Comparison of ENCODE assay signal across 14 cellular contexts in the genomic region with DNA sequence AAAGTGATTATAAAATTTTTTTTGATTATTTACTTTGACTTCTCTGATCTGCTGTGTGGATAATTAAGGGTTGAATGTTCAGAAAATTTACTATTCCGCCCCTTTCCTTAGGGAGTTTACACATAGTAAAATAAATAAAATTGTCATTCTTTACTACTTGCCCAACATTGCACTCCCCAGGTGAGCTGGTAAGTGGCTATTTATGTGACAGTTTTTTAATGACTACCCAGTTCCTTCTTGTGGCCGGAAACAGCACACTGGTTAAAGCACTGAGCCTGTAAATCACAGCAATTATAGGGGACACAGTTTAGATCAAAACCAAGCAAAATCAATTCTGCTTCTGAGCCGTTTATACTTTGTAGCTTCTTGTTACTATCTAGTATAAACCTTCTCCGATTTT.
DNase-seq lines count a peak whose midpoint lies in the region; ATAC-seq and TF ChIP-seq lines count a peak whose summit lies in the region.
"Had no signal": no experiment of that assay in that cellular context is flagged by ENCODE, and none has a peak within 500 bp of the region (broad histone marks: within the 10 kb centered on the region; RNA-seq: fewer than 3 reads in every experiment).

No MANE protein-coding gene starts in this region.

- TF ChIP-seq EP300 in Ishikawa (IDR thresholded peaks at IDR 0.05; ENCODE audit: borderline replicate concordance) = no peak

- H3K36me3 ChIP-seq in HEK293 (ENCODE audit: control insufficient read depth in 2 of 2, insufficient read depth in 1 of 2, low read length in 2 of 2) = no peaks in the 10 kb centered on the region
- H3K36me3 ChIP-seq: SJSA1 had no signal

- TF ChIP-seq RAD21 in Ishikawa (IDR thresholded peaks at IDR 0.05; ENCODE audit: low read depth) = no peak

- H3K4me1 Mint-ChIP-seq in naive B cell = peaks cover 0 to 14% (median 0%) of the 10 kb centered on the region in 3 donors
- peaks cover 6% of the 10 kb centered on the region for H3K4me1 Mint-ChIP-seq in HFFc6 (ENCODE audit: low read depth)
- H3K4me1 Mint-ChIP-seq: activated CD4-positive, alpha-beta T cell treated with anti-CD3 and anti-CD28 coated beads, Interleukin-2, amount 10 ng/mL, durations not matched to agents 7 days and 5 days had no signal

- no peaks in the 10 kb centered on the region for H3K9me3 ChIP-seq in HEK293 (ENCODE audit: control insufficient read depth, insufficient read depth, low read depth, low read length)
- H3K9me3 ChIP-seq: SJSA1 had no signal

- CTCF ChIA-PET in HEK293 (lab: Yijun Ruan, JAX) = interaction anchor here (0.6 to 1.1 kb wide), 3 partner anchors 21 to 449 kb away, joined by 4 to 5 read pairs (median 4); no protein-coding TSS in a partner anchor

- H3K4me3 Mint-ChIP-seq in naive B cell (no peak overlapping the region), HFFc6 (no peak overlapping the region)
- H3K4me3 Mint-ChIP-seq: activated CD4-positive, alpha-beta T cell treated with anti-CD3 and anti-CD28 coated beads, Interleukin-2, amount 10 ng/mL, durations not matched to agents 7 days and 5 days; activated naive CD8-positive, alpha-beta T cell had no signal

- H3K9me3 Mint-ChIP-seq in naive B cell (peaks cover 0 to 2% (median 0%) of the 10 kb centered on the region in 7 donors), HFFc6 (no peaks in the 10 kb centered on the region)
- H3K9me3 Mint-ChIP-seq: activated CD4-positive, alpha-beta T cell treated with anti-CD3 and anti-CD28 coated beads, Interleukin-2, amount 10 ng/mL, durations not matched to agents 7 days and 5 days had no signal

- TF ChIP-seq CTCF in HEK293 (tag by site-specific recombination; IDR thresholded peaks at IDR 0.05) (no peak), HFFc6 (IDR thresholded peaks at IDR 0.05) (no peak)

- POLR2A ChIA-PET in HEK293 (lab: Yijun Ruan, JAX) = no interaction called here

- H3K27ac ChIP-seq in HEK293 (ENCODE audit: extremely low read depth, low read depth, low read length) = no peak overlapping the region
- H3K27ac ChIP-seq: SJSA1 had no signal

- H3K4me3 ChIP-seq in HEK293 (ENCODE audit: low read depth, low read length) = no peak overlapping the region
- H3K4me3 ChIP-seq: SJSA1 had no signal

- H3K36me3 Mint-ChIP-seq in naive B cell (no peaks in the 10 kb centered on the region), HFFc6 (ENCODE audit: low read depth) (no peaks in the 10 kb centered on the region)

- H3K27ac Mint-ChIP-seq in naive B cell (no peak overlapping the region), HFFc6 (no peak overlapping the region)
- H3K27ac Mint-ChIP-seq: activated CD4-positive, alpha-beta T cell treated with anti-CD3 and anti-CD28 coated beads, Interleukin-2, amount 10 ng/mL, durations not matched to agents 7 days and 5 days; activated naive CD8-positive, alpha-beta T cell had no signal

- DNase-seq in naive B cell (no peak), NCI-H2029 treated with DMSO at 0.1 percent for 48 hours (lab: John Stamatoyannopoulos, UW) (no peak), HFFc6 (no peak), NCI-H2107 treated with DMSO at 0.1 percent for 48 hours (lab: John Stamatoyannopoulos, UW; ENCODE audit: unreplicated experiment) (no peak), hippocampal formation (lab: John Stamatoyannopoulos, UW) (no peak)
- DNase-seq: activated CD4-positive, alpha-beta T cell treated with anti-CD3 and anti-CD28 coated beads, Interleukin-2, amount 10 ng/mL, durations not matched to agents 7 days and 5 days; head of caudate nucleus; NCI-H2107; stimulated activated naive CD4-positive, alpha-beta T cell had no signal

- peaks cover 27% of the 10 kb centered on the region for H3K4me1 ChIP-seq in HEK293 (ENCODE audit: control insufficient read depth, insufficient read depth, low read length)

- peaks cover 41 to 55% (median 55%) of the 10 kb centered on the region in 3 donors for H3K27me3 Mint-ChIP-seq in naive B cell
- H3K27me3 Mint-ChIP-seq in HFFc6 (ENCODE audit: insufficient read depth) = no peaks in the 10 kb centered on the region; the same call in 1 of the 2 replicates

- ATAC-seq in GM18870 (IDR thresholded peaks at IDR 0.05; ENCODE audit: unreplicated experiment) (peak; percentile 68), naive B cell (ENCODE audit: low read depth in 2 of 2) (peak; percentile 43 to 49)

TF ChIP-seq in HEK293, 187 proteins besides CTCF, POLR2A, EP300 and RAD21 (continues in another document):
- TF ChIP-seq ZNF76 (tag by site-specific recombination; IDR thresholded peaks at IDR 0.05; ENCODE audit: borderline replicate concordance, low read depth) (no peak), ZNF660 (tag by site-specific recombination; IDR thresholded peaks at IDR 0.05) (no peak), ZNF341 (tag by site-specific recombination; IDR thresholded peaks at IDR 0.05; ENCODE audit: low read depth) (no peak), ZNF626 (tag by site-specific recombination; IDR thresholded peaks at IDR 0.05) (no peak)
- TF ChIP-seq, protein P1, sequence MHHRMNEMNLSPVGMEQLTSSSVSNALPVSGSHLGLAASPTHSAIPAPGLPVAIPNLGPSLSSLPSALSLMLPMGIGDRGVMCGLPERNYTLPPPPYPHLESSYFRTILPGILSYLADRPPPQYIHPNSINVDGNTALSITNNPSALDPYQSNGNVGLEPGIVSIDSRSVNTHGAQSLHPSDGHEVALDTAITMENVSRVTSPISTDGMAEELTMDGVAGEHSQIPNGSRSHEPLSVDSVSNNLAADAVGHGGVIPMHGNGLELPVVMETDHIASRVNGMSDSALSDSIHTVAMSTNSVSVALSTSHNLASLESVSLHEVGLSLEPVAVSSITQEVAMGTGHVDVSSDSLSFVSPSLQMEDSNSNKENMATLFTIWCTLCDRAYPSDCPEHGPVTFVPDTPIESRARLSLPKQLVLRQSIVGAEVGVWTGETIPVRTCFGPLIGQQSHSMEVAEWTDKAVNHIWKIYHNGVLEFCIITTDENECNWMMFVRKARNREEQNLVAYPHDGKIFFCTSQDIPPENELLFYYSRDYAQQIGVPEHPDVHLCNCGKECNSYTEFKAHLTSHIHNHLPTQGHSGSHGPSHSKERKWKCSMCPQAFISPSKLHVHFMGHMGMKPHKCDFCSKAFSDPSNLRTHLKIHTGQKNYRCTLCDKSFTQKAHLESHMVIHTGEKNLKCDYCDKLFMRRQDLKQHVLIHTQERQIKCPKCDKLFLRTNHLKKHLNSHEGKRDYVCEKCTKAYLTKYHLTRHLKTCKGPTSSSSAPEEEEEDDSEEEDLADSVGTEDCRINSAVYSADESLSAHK (tag by site-specific recombination; IDR thresholded peaks at IDR 0.05) = no peak
- TF ChIP-seq, protein P2, sequence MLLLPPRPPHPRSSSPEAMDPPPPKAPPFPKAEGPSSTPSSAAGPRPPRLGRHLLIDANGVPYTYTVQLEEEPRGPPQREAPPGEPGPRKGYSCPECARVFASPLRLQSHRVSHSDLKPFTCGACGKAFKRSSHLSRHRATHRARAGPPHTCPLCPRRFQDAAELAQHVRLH (tag by site-specific recombination; IDR thresholded peaks at IDR 0.05) = no peak

TF ChIP-seq in Ishikawa, 13 proteins besides CTCF, POLR2A, EP300 and RAD21:
- TF ChIP-seq, protein P3, sequence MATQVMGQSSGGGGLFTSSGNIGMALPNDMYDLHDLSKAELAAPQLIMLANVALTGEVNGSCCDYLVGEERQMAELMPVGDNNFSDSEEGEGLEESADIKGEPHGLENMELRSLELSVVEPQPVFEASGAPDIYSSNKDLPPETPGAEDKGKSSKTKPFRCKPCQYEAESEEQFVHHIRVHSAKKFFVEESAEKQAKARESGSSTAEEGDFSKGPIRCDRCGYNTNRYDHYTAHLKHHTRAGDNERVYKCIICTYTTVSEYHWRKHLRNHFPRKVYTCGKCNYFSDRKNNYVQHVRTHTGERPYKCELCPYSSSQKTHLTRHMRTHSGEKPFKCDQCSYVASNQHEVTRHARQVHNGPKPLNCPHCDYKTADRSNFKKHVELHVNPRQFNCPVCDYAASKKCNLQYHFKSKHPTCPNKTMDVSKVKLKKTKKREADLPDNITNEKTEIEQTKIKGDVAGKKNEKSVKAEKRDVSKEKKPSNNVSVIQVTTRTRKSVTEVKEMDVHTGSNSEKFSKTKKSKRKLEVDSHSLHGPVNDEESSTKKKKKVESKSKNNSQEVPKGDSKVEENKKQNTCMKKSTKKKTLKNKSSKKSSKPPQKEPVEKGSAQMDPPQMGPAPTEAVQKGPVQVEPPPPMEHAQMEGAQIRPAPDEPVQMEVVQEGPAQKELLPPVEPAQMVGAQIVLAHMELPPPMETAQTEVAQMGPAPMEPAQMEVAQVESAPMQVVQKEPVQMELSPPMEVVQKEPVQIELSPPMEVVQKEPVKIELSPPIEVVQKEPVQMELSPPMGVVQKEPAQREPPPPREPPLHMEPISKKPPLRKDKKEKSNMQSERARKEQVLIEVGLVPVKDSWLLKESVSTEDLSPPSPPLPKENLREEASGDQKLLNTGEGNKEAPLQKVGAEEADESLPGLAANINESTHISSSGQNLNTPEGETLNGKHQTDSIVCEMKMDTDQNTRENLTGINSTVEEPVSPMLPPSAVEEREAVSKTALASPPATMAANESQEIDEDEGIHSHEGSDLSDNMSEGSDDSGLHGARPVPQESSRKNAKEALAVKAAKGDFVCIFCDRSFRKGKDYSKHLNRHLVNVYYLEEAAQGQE (IDR thresholded peaks at IDR 0.05; ENCODE audit: low read depth) = no peak
- TF ChIP-seq, protein P4, sequence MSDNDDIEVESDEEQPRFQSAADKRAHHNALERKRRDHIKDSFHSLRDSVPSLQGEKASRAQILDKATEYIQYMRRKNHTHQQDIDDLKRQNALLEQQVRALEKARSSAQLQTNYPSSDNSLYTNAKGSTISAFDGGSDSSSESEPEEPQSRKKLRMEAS (IDR thresholded peaks at IDR 0.05) = no peak
- TF ChIP-seq ZBTB7A (IDR thresholded peaks at IDR 0.05; ENCODE audit: low read depth) = no peak
- TF ChIP-seq CEBPB (IDR thresholded peaks at IDR 0.05) = 0 out of 2 replicates have a peak, but pooled peaks have one; percentile 4
- TF ChIP-seq, protein P5, sequence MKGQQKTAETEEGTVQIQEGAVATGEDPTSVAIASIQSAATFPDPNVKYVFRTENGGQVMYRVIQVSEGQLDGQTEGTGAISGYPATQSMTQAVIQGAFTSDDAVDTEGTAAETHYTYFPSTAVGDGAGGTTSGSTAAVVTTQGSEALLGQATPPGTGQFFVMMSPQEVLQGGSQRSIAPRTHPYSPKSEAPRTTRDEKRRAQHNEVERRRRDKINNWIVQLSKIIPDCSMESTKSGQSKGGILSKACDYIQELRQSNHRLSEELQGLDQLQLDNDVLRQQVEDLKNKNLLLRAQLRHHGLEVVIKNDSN (IDR thresholded peaks at IDR 0.05) = no peak
- TF ChIP-seq CREB1 (IDR thresholded peaks at IDR 0.05; ENCODE audit: low read depth) = no peak
- no peak for TF ChIP-seq FOXM1 (IDR thresholded peaks at IDR 0.05; ENCODE audit: borderline replicate concordance, low read depth)
